Comparison of ENCODE assay signal across 8 cellular contexts in genomic region chr1:182143154-182143657, GRCh38.
DNase-seq lines count a peak whose midpoint lies in the region; ATAC-seq and TF ChIP-seq lines count a peak whose summit lies in the region.

No MANE protein-coding gene starts in this region.

- no peaks in the 10 kb centered on the region for H3K27me3 Mint-ChIP-seq in activated T-cell treated with anti-CD3 and anti-CD28 coated beads, Interleukin-2, amount 50 U/mL, for 72 hours (ENCODE audit: low read depth)
- peaks cover 4 to 28% (median 14%) of the 10 kb centered on the region in 3 donors for H3K27me3 Mint-ChIP-seq in naive B cell

- DNase-seq in GM03348 (ENCODE audit: low spot score), result peak; percentile 89
- peak; percentile 81 to 86 for DNase-seq in Kasumi-1 (lab: John Stamatoyannopoulos, UW)
- peak; percentile 51 for DNase-seq in Panc1 (ENCODE audit: low read depth, low spot score)
- peak; percentile 85 to 90 for DNase-seq in activated T-cell treated with anti-CD3 and anti-CD28 coated beads, Interleukin-2, amount 50 U/mL, for 72 hours
- peak; percentile 24 for DNase-seq in esophagus squamous epithelium (lab: John Stamatoyannopoulos, UW)
- DNase-seq in naive B cell, result peak; percentile 68
- DNase-seq in stimulated activated CD8-positive, alpha-beta memory T cell treated with anti-CD3 and anti-CD28 coated beads, Interleukin-7, amount 100 ng/mL, for 1 hour (ENCODE audit: low read depth in 2 of 2), result peak; percentile 76 to 84

- 7% methylated on average over 11 of the region's 11 CpGs for WGBS in esophagus squamous epithelium, 2 donors

- CTCF ChIA-PET in Panc1 (lab: Charles Lee), result interaction anchor here (0.6 to 1.5 kb wide), 5 partner anchors 25 to 277 kb away, joined by 3 to 22 read pairs (median 3); no protein-coding TSS in a partner anchor

- no peaks in the 10 kb centered on the region for H3K9me3 Mint-ChIP-seq in activated T-cell treated with anti-CD3 and anti-CD28 coated beads, Interleukin-2, amount 50 U/mL, for 72 hours
- H3K9me3 Mint-ChIP-seq in naive B cell, result no peaks in the 10 kb centered on the region

- no peak overlapping the region for H3K27ac Mint-ChIP-seq in activated T-cell treated with anti-CD3 and anti-CD28 coated beads, Interleukin-2, amount 50 U/mL, for 72 hours
- H3K27ac Mint-ChIP-seq in naive B cell, result peak overlapping the region in 3 of 6 donors; percentile 6 to 35 (median 29)

- no peak overlapping the region for H3K27ac ChIP-seq in Panc1 (ENCODE audit: low read length)
- peak overlapping the region; percentile 94 to 98 (median 96) for H3K27ac ChIP-seq in esophagus squamous epithelium

- POLR2A ChIA-PET in Panc1 (lab: Charles Lee), result no interaction called here

- in situ Hi-C loops in Panc1 (cut with HindIII; ENCODE audit: low pct_unique_long_range_greater_than_20kb, low sequenced_read_pairs), result no loop called here

- peaks cover 22% of the 10 kb centered on the region for H3K4me1 Mint-ChIP-seq in activated T-cell treated with anti-CD3 and anti-CD28 coated beads, Interleukin-2, amount 50 U/mL, for 72 hours (ENCODE audit: low read depth)
- H3K4me1 Mint-ChIP-seq in naive B cell, result peaks cover 0 to 5% (median 0%) of the 10 kb centered on the region in 3 donors

- ATAC-seq in Panc1 (peak; percentile 92), naive B cell (ENCODE audit: low read depth in 2 of 2) (peak; percentile 58 to 75), GM21367 (IDR thresholded peaks at IDR 0.05; ENCODE audit: unreplicated experiment) (no peak)
- peak; percentile 66 to 72 for ATAC-seq in activated T-cell treated with anti-CD3 and anti-CD28 coated beads, Interleukin-2, amount 50 U/mL, for 72 hours (replicated peaks in 1 of 2)

- BruUV-seq in Panc1 (replicated peaks; lab: Mats Ljungman, UMichigan), result no TSS peak

- intact Hi-C loops in Panc1 (cut with micrococcal nuclease; ENCODE audit: unreplicated experiment) (loop anchor here (1.0 kb wide), 1 partner anchor 253 kb away; no protein-coding TSS in a partner anchor), esophagus squamous epithelium (cut with DNase I) (loop anchor here (5.0 to 10.0 kb wide), 2 partner anchors 152 to 249 kb away; partner anchors contain the start of gene GLUL)

- no peak overlapping the region for H3K4me3 Mint-ChIP-seq in activated T-cell treated with anti-CD3 and anti-CD28 coated beads, Interleukin-2, amount 50 U/mL, for 72 hours
- H3K4me3 Mint-ChIP-seq in naive B cell, result no peak overlapping the region

- TF ChIP-seq CTCF in Panc1 (IDR thresholded peaks at IDR 0.05) (peak; percentile 92), esophagus squamous epithelium (IDR thresholded peaks at IDR 0.05) (peak; percentile 85 to 99 (median 97))

- no peaks in the 10 kb centered on the region for H3K27me3 ChIP-seq in Panc1 (ENCODE audit: control insufficient read depth, insufficient read depth, low read length)
- H3K27me3 ChIP-seq in esophagus squamous epithelium, result no peaks in the 10 kb centered on the region

- H3K4me1 ChIP-seq in Panc1 (ENCODE audit: control insufficient read depth, insufficient read depth, low read length), result no peaks in the 10 kb centered on the region
- peaks cover 19 to 65% (median 42%) of the 10 kb centered on the region in 3 donors for H3K4me1 ChIP-seq in esophagus squamous epithelium

- H3K36me3 ChIP-seq in Panc1 (ENCODE audit: control insufficient read depth, insufficient read depth, low read length) (no peaks in the 10 kb centered on the region), esophagus squamous epithelium (no peaks in the 10 kb centered on the region)

- no peak for TF ChIP-seq POLR2A in esophagus squamous epithelium (IDR thresholded peaks at IDR 0.05)

- no peaks in the 10 kb centered on the region for H3K36me3 Mint-ChIP-seq in activated T-cell treated with anti-CD3 and anti-CD28 coated beads, Interleukin-2, amount 50 U/mL, for 72 hours (ENCODE audit: insufficient read depth in 2 of 2)
- H3K36me3 Mint-ChIP-seq in naive B cell, result no peaks in the 10 kb centered on the region

- H3K4me3 ChIP-seq in Panc1 (ENCODE audit: low read depth in 2 of 2, low read length in 2 of 2) (no peak overlapping the region), esophagus squamous epithelium (peak overlapping the region in 1 of 4 donors; percentile 16)

- H3K9me3 ChIP-seq in Panc1 (ENCODE audit: control insufficient read depth, insufficient read depth, low read depth, low read length) (no peaks in the 10 kb centered on the region), esophagus squamous epithelium (no peaks in the 10 kb centered on the region)

Comparison
In these comparisons a context has a peak if more than half of its experiments do, and no peak if none do; other contexts are left out.
1. DNase-seq: peak in every context shown above with its lines; median percentile 89 in GM03348; 88 in activated T-cell treated with anti-CD3 and anti-CD28 coated beads, Interleukin-2, amount 50 U/mL, for 72 hours; 84 in Kasumi-1; 80 in stimulated activated CD8-positive, alpha-beta memory T cell treated with anti-CD3 and anti-CD28 coated beads, Interleukin-7, amount 100 ng/mL, for 1 hour; 68 in naive B cell; 51 in Panc1; 24 in esophagus squamous epithelium.